ENCODE assay signal across 8 cellular contexts in genomic region chrX:40106677-40107290, GRCh38. TPM values are rescaled to one million over a fixed set of nuclear protein-coding genes. Genes with fewer than 3 reads are reported as not detected.
DNase-seq lines count a peak whose midpoint lies in the region; ATAC-seq and TF ChIP-seq lines count a peak whose summit lies in the region.

No MANE protein-coding gene starts in this region.

- peak overlapping the region; percentile 43 for H3K4me3 ChIP-seq in CD8-positive, alpha-beta memory T cell (ENCODE audit: low read length)
- H3K4me3 ChIP-seq in Loucy (ENCODE audit: low read length, poor library complexity, severe bottlenecking) (peak overlapping the region; percentile 81), duodenal mucosa (ENCODE audit: low read depth in 1 of 2, low read length in 2 of 2) (peak overlapping the region; percentile 62 to 66), neutrophil (ENCODE audit: low read depth in 1 of 2, low read length in 1 of 2) (peak overlapping the region; percentile 62 to 66)

- POLR2A ChIA-PET in CD8-positive, alpha-beta memory T cell (lab: Charles Lee), result interaction anchor here (0.8 to 1.2 kb wide), 3 partner anchors 9 to 46 kb away, joined by 3 to 4 read pairs (median 3); partner anchors contain the start of gene BCOR

- peaks cover 4% of the 10 kb centered on the region for H3K4me1 ChIP-seq in CD8-positive, alpha-beta memory T cell (ENCODE audit: insufficient read depth, low read length)
- H3K4me1 ChIP-seq in Loucy (ENCODE audit: insufficient read depth, low read length, poor library complexity, severe bottlenecking) (peaks cover 17% of the 10 kb centered on the region), duodenal mucosa (ENCODE audit: control insufficient read depth in 1 of 2, insufficient read depth in 2 of 2, low read length in 2 of 2) (peaks cover 5 to 11% of the 10 kb centered on the region in 2 donors), neutrophil (ENCODE audit: control insufficient read depth in 1 of 2, insufficient read depth in 1 of 2, low read depth in 1 of 2, low read length in 1 of 2) (peaks cover 30 to 35% of the 10 kb centered on the region in 2 experiments)

- H3K4me1 Mint-ChIP-seq in CD8-positive, alpha-beta memory T cell, result peaks cover 10 to 18% (median 10%) of the 10 kb centered on the region in 3 donors

- DNase-seq in CD8-positive, alpha-beta memory T cell, result no peak
- no peak for DNase-seq in mesenteric fat pad (ENCODE audit: low spot score)
- DNase-seq in OCI-M2 (lab: John Stamatoyannopoulos, UW; ENCODE audit: unreplicated experiment), result no peak

- H3K79me2 ChIP-seq in Loucy (ENCODE audit: insufficient read depth, low read length), result peaks cover 92% of the 10 kb centered on the region

- H3F3A ChIP-seq in Loucy (ENCODE audit: low read depth), result no peaks in the 10 kb centered on the region

- H3K9ac ChIP-seq in Loucy (ENCODE audit: low read depth, low read length, poor library complexity, severe bottlenecking) (peak overlapping the region; percentile 94), duodenal mucosa (ENCODE audit: low read depth in 1 of 2, low read length in 2 of 2) (peak overlapping the region; percentile 56 to 60)

- CTCF ChIA-PET in CD8-positive, alpha-beta memory T cell (lab: Charles Lee), result interaction anchor here (1.4 to 1.8 kb wide), 2 partner anchors 10 to 46 kb away, joined by 3 to 6 read pairs; no protein-coding TSS in a partner anchor

- H3K27me3 ChIP-seq in CD8-positive, alpha-beta memory T cell (ENCODE audit: insufficient read depth, low read length, poor library complexity, severe bottlenecking), result no peaks in the 10 kb centered on the region
- no peaks in the 10 kb centered on the region for H3K27me3 ChIP-seq in Loucy (ENCODE audit: insufficient read depth, low read length, poor library complexity, severe bottlenecking)
- H3K27me3 ChIP-seq in duodenal mucosa (ENCODE audit: control insufficient read depth in 1 of 2, insufficient read depth in 2 of 2, low read length in 2 of 2), result no peaks in the 10 kb centered on the region
- peaks cover 29% of the 10 kb centered on the region for H3K27me3 ChIP-seq in neutrophil

- H3K9me3 Mint-ChIP-seq in CD8-positive, alpha-beta memory T cell, result peaks cover 0 to 2% (median 0%) of the 10 kb centered on the region in 5 donors

- peaks cover 0 to 39% of the 10 kb centered on the region in 2 donors for H3K27me3 Mint-ChIP-seq in CD8-positive, alpha-beta memory T cell

- no peaks in the 10 kb centered on the region for H3K36me3 ChIP-seq in CD8-positive, alpha-beta memory T cell (ENCODE audit: insufficient read depth, low read length)
- H3K36me3 ChIP-seq in Loucy (ENCODE audit: insufficient read depth, low read length) (no peaks in the 10 kb centered on the region), duodenal mucosa (ENCODE audit: control insufficient read depth in 1 of 2, insufficient read depth in 2 of 2, low read length in 2 of 2) (no peaks in the 10 kb centered on the region), neutrophil (no peaks in the 10 kb centered on the region)

- H4K20me1 ChIP-seq in Loucy (ENCODE audit: insufficient read depth, low read length, poor library complexity, severe bottlenecking), result no peaks in the 10 kb centered on the region

- H2AFZ ChIP-seq in Loucy (ENCODE audit: low read length), result no peak overlapping the region

- no peak for ATAC-seq in GM19328 (IDR thresholded peaks at IDR 0.05; ENCODE audit: unreplicated experiment)
- ATAC-seq in HG03342 (IDR thresholded peaks at IDR 0.05; ENCODE audit: unreplicated experiment), result no peak

- TF ChIP-seq CTCF in Loucy (conservative IDR thresholded peaks at IDR 0.05; ENCODE audit: low read length), result no peak
- TF ChIP-seq CTCF in neutrophil (IDR thresholded peaks at IDR 0.05), result no peak

- no peaks in the 10 kb centered on the region for H3K9me2 ChIP-seq in Loucy (replicated peaks; ENCODE audit: low read depth, low read length)

- H3K27ac ChIP-seq in CD8-positive, alpha-beta memory T cell (ENCODE audit: low read depth, low read length), result peak overlapping the region; percentile 57
- H3K27ac ChIP-seq in duodenal mucosa (ENCODE audit: low read depth, low read length) (peak overlapping the region; percentile 8), neutrophil (peak overlapping the region; percentile 69)

- H3K4me2 ChIP-seq in Loucy (ENCODE audit: low read depth, low read length, poor library complexity, severe bottlenecking), result peak overlapping the region; percentile 99

- no peaks in the 10 kb centered on the region for H3K36me3 Mint-ChIP-seq in CD8-positive, alpha-beta memory T cell

- peak overlapping the region in 4 of 8 donors; percentile 47 to 86 (median 81) for H3K27ac Mint-ChIP-seq in CD8-positive, alpha-beta memory T cell

- H3K4me3 Mint-ChIP-seq in CD8-positive, alpha-beta memory T cell, result peak overlapping the region; percentile 83 to 92 (median 88)

- H3K9me3 ChIP-seq in CD8-positive, alpha-beta memory T cell (ENCODE audit: low read length), result no peaks in the 10 kb centered on the region
- H3K9me3 ChIP-seq in Loucy (ENCODE audit: insufficient read depth, low read depth, low read length), result no peaks in the 10 kb centered on the region
- H3K9me3 ChIP-seq in duodenal mucosa (ENCODE audit: control insufficient read depth in 1 of 2, low read length in 2 of 2), result no peaks in the 10 kb centered on the region
- H3K9me3 ChIP-seq in neutrophil, result no peaks in the 10 kb centered on the region

RNA-seq across cellular contexts. Expression of gene BCOR, which starts 9.0 kb away (rescaled TPM):
- total RNA-seq in CD8-positive, alpha-beta memory T cell, result 10 to 100 TPM; 62.6 to 67.7 TPM
- polyA plus RNA-seq in CD8-positive, alpha-beta memory T cell, result 7.2 TPM
- 20.5 TPM for total RNA-seq in mesenteric fat pad

Comparison
In these comparisons a context has a peak if more than half of its experiments do, and no peak if none do; other contexts are left out.
1. H3K27ac ChIP-seq: peak in every context shown above with its lines; median percentile 69 in neutrophil; 57 in CD8-positive, alpha-beta memory T cell; 8 in duodenal mucosa.